Comparison of ENCODE assay signal across 9 cellular contexts in the genomic region with DNA sequence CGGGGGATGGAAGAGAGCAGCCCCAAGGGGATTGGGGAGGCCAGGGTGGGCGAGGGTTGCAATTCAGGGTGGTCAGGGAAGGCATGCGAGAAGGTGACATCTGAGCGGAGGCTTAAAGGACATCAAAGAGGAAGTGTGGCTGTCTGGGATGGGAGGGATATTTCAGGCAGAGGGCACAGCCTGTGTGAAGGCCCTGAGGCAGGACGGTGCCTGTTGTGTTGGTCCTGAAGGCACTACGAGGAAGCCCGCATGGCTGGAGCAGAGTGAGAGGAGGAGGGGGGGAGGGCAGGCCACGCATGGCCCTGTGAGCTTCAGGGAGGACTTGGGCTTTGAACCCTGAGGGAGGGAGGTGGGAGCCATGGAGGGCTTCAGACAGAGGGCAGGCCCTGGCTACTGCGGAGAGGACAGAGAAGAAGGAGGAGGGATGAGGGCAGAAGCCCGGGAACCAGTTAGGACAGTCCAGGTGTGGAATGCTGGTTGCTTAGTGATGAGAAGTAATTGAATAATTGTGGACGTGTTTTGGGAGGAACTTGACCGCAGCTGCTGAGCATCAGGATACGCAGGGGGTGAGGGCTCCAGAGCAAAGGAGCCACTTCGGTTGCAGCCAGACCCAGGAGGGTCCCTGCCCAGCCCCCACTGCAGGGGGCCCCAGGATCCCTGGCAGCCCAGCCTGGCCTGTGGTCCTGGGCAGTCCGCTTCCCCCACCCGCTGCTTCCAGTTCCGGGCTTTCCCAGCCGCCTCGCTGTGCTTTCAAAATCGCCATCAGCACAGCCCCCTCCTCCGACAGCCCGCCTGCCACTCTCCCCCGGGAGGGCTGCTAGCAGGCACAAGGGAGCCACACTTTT. TPM values are rescaled to one million over a fixed set of nuclear protein-coding genes. Genes with fewer than 3 reads are reported as not detected.
DNase-seq lines count a peak whose midpoint lies in the region; ATAC-seq and TF ChIP-seq lines count a peak whose summit lies in the region.
"Had no signal": no experiment of that assay in that cellular context is flagged by ENCODE, and none has a peak within 500 bp of the region (broad histone marks: within the 10 kb centered on the region; RNA-seq: fewer than 3 reads in every experiment).

No MANE protein-coding gene starts in this region.

- peak overlapping the region; percentile 68 for H3K4me3 Mint-ChIP-seq in memory B cell

- peak overlapping the region; percentile 6 for H3K4me3 ChIP-seq in ectodermal cell (ENCODE audit: insufficient read depth, low read depth, low read length)

- H3K27me3 Mint-ChIP-seq in memory B cell, result peaks cover 26% of the 10 kb centered on the region

- WGBS in ectodermal cell, 2 experiments, result 8 to 9% methylated on average over 23 of the region's 23 CpGs

- ATAC-seq in memory B cell (ENCODE audit: low read depth), result no peak
- ATAC-seq in HG02973 (IDR thresholded peaks at IDR 0.05; ENCODE audit: unreplicated experiment), result no peak
- ATAC-seq in GM18511 (IDR thresholded peaks at IDR 0.05; ENCODE audit: unreplicated experiment), result no peak
- ATAC-seq in HG03139 (IDR thresholded peaks at IDR 0.05; ENCODE audit: unreplicated experiment), result no peak

- peaks cover 7% of the 10 kb centered on the region for H3K4me1 Mint-ChIP-seq in memory B cell

- H3K27ac Mint-ChIP-seq in memory B cell, result no peak overlapping the region

- DNase-seq in GM13976 (ENCODE audit: low spot score), result peak; percentile 54
- peak; percentile 94 for DNase-seq in NCI-H524 treated with DMSO at 0.1 percent for 48 hours (lab: John Stamatoyannopoulos, UW)
- no peak for DNase-seq in memory B cell (ENCODE audit: low spot score in 2 of 2)
- peak; percentile 62 for DNase-seq in ureter (ENCODE audit: low spot score)

- no peaks in the 10 kb centered on the region for H3K9me3 Mint-ChIP-seq in memory B cell
- H3K9me3 Mint-ChIP-seq: IgD-negative memory B cell had no signal

- H3K36me3 Mint-ChIP-seq in memory B cell, result no peaks in the 10 kb centered on the region
- H3K36me3 Mint-ChIP-seq: IgD-negative memory B cell had no signal

- no peak for TF ChIP-seq CTCF in GM13976 (IDR thresholded peaks at IDR 0.05; ENCODE audit: borderline replicate concordance, control extremely low read depth, extremely low read depth, insufficient read depth, missing control alignments)

- no peak overlapping the region for H3K27ac ChIP-seq in ectodermal cell (ENCODE audit: insufficient read depth, low read depth, low read length, poor library complexity, severe bottlenecking)

- H3K36me3 ChIP-seq in ectodermal cell (ENCODE audit: control insufficient read depth, insufficient read depth, low read length), result no peaks in the 10 kb centered on the region

- in situ Hi-C loops in GM13976 (cut with MboI; ENCODE audit: low sequenced_read_pairs, unreplicated experiment), result no loop called here

- H3K27me3 ChIP-seq in ectodermal cell (ENCODE audit: control insufficient read depth, insufficient read depth, low read length, poor library complexity, severe bottlenecking), result peaks cover 92% of the 10 kb centered on the region

- peaks cover 30% of the 10 kb centered on the region for H3K4me1 ChIP-seq in ectodermal cell (ENCODE audit: control insufficient read depth, insufficient read depth, low read length)

- no peaks in the 10 kb centered on the region for H3K9me3 ChIP-seq in ectodermal cell (ENCODE audit: control insufficient read depth, low read length)

RNA-seq across cellular contexts. Expression of a gene that starts 6.2 kb away (rescaled TPM):
- 0.26 TPM for polyA plus RNA-seq in ectodermal cell (2013, experiment 1 of 4)
- polyA plus RNA-seq in ectodermal cell (2013, experiment 2 of 4), result 0.27 TPM
- 0.64 TPM for polyA plus RNA-seq in ectodermal cell (2013, experiment 3 of 4)
- 0.89 TPM for polyA plus RNA-seq in ectodermal cell (2013, experiment 4 of 4)
- total RNA-seq in ureter, result 3.6 TPM

RNA-seq across cellular contexts. Expression of a gene that starts 38.8 kb away (rescaled TPM):
- polyA plus RNA-seq in ectodermal cell (2013, experiment 1 of 4), result 9.6 TPM
- 9.6 TPM for polyA plus RNA-seq in ectodermal cell (2013, experiment 2 of 4)
- polyA plus RNA-seq in ectodermal cell (2013, experiment 3 of 4), result 9.5 TPM
- polyA plus RNA-seq in ectodermal cell (2013, experiment 4 of 4), result 11.5 TPM
- total RNA-seq in ureter, result 6.6 TPM

RNA-seq across cellular contexts. Expression of a gene that starts 45.5 kb away (rescaled TPM):
- 0.61 TPM for polyA plus RNA-seq in ectodermal cell (2013, experiment 1 of 4)
- polyA plus RNA-seq in ectodermal cell (2013, experiment 2 of 4), result 0.73 TPM
- polyA plus RNA-seq in ectodermal cell (2013, experiment 3 of 4), result 1.2 TPM
- polyA plus RNA-seq in ectodermal cell (2013, experiment 4 of 4), result 1.0 TPM
- total RNA-seq in ureter, result 95.2 TPM

Comparison
In these comparisons a context has a peak if more than half of its experiments do, and no peak if none do; other contexts are left out.
1. DNase-seq: peak in GM13976 (single experiment), NCI-H524 treated with DMSO at 0.1 percent for 48 hours (single experiment) and ureter (single experiment); none in memory B cell (0 of 2).